ENCODE assay signal across 9 cellular contexts in the genomic region with DNA sequence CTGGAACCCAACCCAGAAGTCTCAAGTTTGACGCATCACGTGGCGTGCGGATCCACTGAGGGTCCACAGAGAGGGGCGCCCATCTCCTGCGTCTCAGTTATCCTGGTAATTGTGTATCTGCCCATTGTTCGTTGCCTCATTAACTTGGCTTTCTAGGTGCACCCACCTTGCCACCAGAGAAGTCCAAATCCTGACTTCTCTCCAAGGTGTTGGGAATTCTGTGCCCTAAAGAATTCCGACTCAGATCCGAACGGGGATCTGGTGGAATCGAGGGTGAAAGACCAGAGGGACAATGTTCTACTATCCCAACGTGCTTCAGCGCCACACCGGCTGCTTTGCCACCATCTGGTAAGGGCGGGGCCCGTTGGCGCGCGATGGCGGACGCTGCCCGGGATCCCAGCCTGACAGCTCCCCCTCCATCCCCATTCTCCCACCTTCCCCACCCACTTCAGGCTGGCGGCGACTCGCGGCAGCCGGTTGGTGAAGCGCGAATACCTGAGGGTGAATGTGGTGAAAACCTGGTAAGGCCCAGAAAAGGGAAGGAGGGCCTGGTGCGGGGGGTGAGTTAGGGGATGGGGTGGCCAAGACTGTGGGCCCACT. TPM values are rescaled to one million over a fixed set of nuclear protein-coding genes. Genes with fewer than 3 reads are reported as not detected.
A peak's percentile ranks its signal among the peaks of the same experiment; 100 is the strongest.
DNase-seq lines count a peak whose midpoint lies in the region; ATAC-seq and TF ChIP-seq lines count a peak whose summit lies in the region.
"Had no signal": no experiment of that assay in that cellular context is flagged by ENCODE, and none has a peak within 500 bp of the region (broad histone marks: within the 10 kb centered on the region; RNA-seq: fewer than 3 reads in every experiment).

No MANE protein-coding gene starts in this region.

- peaks cover 3% of the 10 kb centered on the region for H3F3A ChIP-seq in SK-N-SH (replicated peaks; ENCODE audit: insufficient read depth)

- H3K9me2 ChIP-seq in SK-N-SH, result no peaks in the 10 kb centered on the region

- no peak overlapping the region for H3K9ac ChIP-seq in SK-N-SH

- TF ChIP-seq RAD21 in SK-N-SH (IDR thresholded peaks at IDR 0.05; ENCODE audit: low read length), result no peak

- WGBS in SK-N-SH (ENCODE audit: low lambda C conversion rate), result 39% methylated on average over 21 of the region's 30 CpGs
- 55% methylated on average over 30 of the region's 30 CpGs for WGBS in suprapubic skin

- peak overlapping the region in 1 of 2 experiments; percentile 90; a peak in 2 of 4 replicates for H3K27ac ChIP-seq in SK-N-SH (ENCODE audit: low read depth in 2 of 2, low read length in 1 of 2)
- no peak overlapping the region for H3K27ac ChIP-seq in suprapubic skin

- H2AFZ ChIP-seq in SK-N-SH (ENCODE audit: low read depth), result no peak overlapping the region

- peaks cover 0 to 17% of the 10 kb centered on the region in 2 experiments; a peak in 1 of 4 replicates for H3K4me1 ChIP-seq in SK-N-SH (ENCODE audit: control insufficient read depth in 1 of 2, insufficient read depth in 2 of 2, low read depth in 1 of 2, low read length in 1 of 2)
- peaks cover 10% of the 10 kb centered on the region for H3K4me1 ChIP-seq in suprapubic skin

- TF ChIP-seq CTCF in SK-N-SH (IDR thresholded peaks at IDR 0.05) (no peak), kidney epithelial cell (IDR thresholded peaks at IDR 0.05; ENCODE audit: insufficient read depth, low read length, poor library complexity, severe bottlenecking) (no peak), suprapubic skin (IDR thresholded peaks at IDR 0.05) (no peak)

- no peaks in the 10 kb centered on the region for H3K27me3 Mint-ChIP-seq in activated naive CD8-positive, alpha-beta T cell treated with anti-CD3 and anti-CD28 coated beads for 36 hours

- peak; percentile 79 for DNase-seq in SK-N-SH
- DNase-seq in activated naive CD8-positive, alpha-beta T cell treated with anti-CD3 and anti-CD28 coated beads for 36 hours, result no peak
- DNase-seq in kidney epithelial cell (ENCODE audit: low read depth), result no peak
- DNase-seq in suprapubic skin (ENCODE audit: low spot score in 2 of 2), result peak in 1 of 2 donors; percentile 60
- no peak for DNase-seq in stimulated activated CD4-positive, alpha-beta T cell treated with anti-CD3 and anti-CD28 coated beads, Interleukin-4, amount 100 ng/mL, for 4 hours

- CTCF ChIA-PET in SK-N-SH (lab: Yijun Ruan, JAX), result interaction anchor here (0.8 to 2.7 kb wide), 4 partner anchors 11 to 114 kb away, joined by 3 to 23 read pairs (median 7); a partner anchor contains a TSS

- H3K4me2 ChIP-seq in SK-N-SH, result peak overlapping the region; percentile 53

- POLR2A ChIA-PET in SK-N-SH (lab: Yijun Ruan, JAX), result interaction anchor here (0.6 to 3.1 kb wide), 5 partner anchors 9 to 25 kb away, joined by 4 to 21 read pairs (median 4); a partner anchor contains a TSS

- peak overlapping the region; percentile 78 for H3K4me3 Mint-ChIP-seq in activated naive CD8-positive, alpha-beta T cell treated with anti-CD3 and anti-CD28 coated beads for 36 hours

- H3K4me3 ChIP-seq in SK-N-SH (ENCODE audit: low read depth in 2 of 2, low read length in 1 of 2) (peak overlapping the region; percentile 46 to 54; a peak in 3 of 4 replicates), kidney epithelial cell (ENCODE audit: low read depth, low read length) (peak overlapping the region; percentile 78), suprapubic skin (peak overlapping the region; percentile 31)

- no peaks in the 10 kb centered on the region for H4K20me1 ChIP-seq in SK-N-SH (ENCODE audit: insufficient read depth)

- H3K9me3 Mint-ChIP-seq in activated naive CD8-positive, alpha-beta T cell treated with anti-CD3 and anti-CD28 coated beads for 36 hours, result no peaks in the 10 kb centered on the region

- TF ChIP-seq EP300 in SK-N-SH (IDR thresholded peaks at IDR 0.05; ENCODE audit: borderline replicate concordance in 1 of 2, low read depth in 1 of 2, low read length in 1 of 2) (no peak), suprapubic skin (IDR thresholded peaks at IDR 0.05) (no peak)

- no peak; the same call in none of the 3 replicates for ATAC-seq in SK-N-SH treated with all-trans-retinoic acid at 6 μM for 48 hours
- ATAC-seq in GM21576 (IDR thresholded peaks at IDR 0.05; ENCODE audit: unreplicated experiment), result no peak
- ATAC-seq in GM21423 (IDR thresholded peaks at IDR 0.05; ENCODE audit: unreplicated experiment), result no peak
- ATAC-seq: HCT116 had no signal

- TF ChIP-seq POLR2A in suprapubic skin (IDR thresholded peaks at IDR 0.05), result no peak

- peaks cover 0 to 10% of the 10 kb centered on the region in 2 experiments for H3K36me3 ChIP-seq in SK-N-SH (replicated peaks in 1 of 2; ENCODE audit: control insufficient read depth in 1 of 2, insufficient read depth in 2 of 2, low read length in 1 of 2)
- H3K36me3 ChIP-seq in kidney epithelial cell (ENCODE audit: control insufficient read depth, insufficient read depth, low read length), result peaks cover 8% of the 10 kb centered on the region
- peaks cover 27% of the 10 kb centered on the region for H3K36me3 ChIP-seq in suprapubic skin

- H3K27ac Mint-ChIP-seq in activated naive CD8-positive, alpha-beta T cell treated with anti-CD3 and anti-CD28 coated beads for 36 hours, result peak overlapping the region; percentile 54

- H3K4me1 Mint-ChIP-seq in activated naive CD8-positive, alpha-beta T cell treated with anti-CD3 and anti-CD28 coated beads for 36 hours, result peaks cover 18% of the 10 kb centered on the region

- H3K36me3 Mint-ChIP-seq in activated naive CD8-positive, alpha-beta T cell treated with anti-CD3 and anti-CD28 coated beads for 36 hours, result peaks cover 26% of the 10 kb centered on the region

- no peaks in the 10 kb centered on the region for H3K79me2 ChIP-seq in SK-N-SH (ENCODE audit: insufficient read depth)

- H3K27me3 ChIP-seq in SK-N-SH (ENCODE audit: insufficient read depth), result no peaks in the 10 kb centered on the region
- no peaks in the 10 kb centered on the region for H3K27me3 ChIP-seq in kidney epithelial cell (ENCODE audit: control insufficient read depth, insufficient read depth, low read length)
- no peaks in the 10 kb centered on the region for H3K27me3 ChIP-seq in suprapubic skin

- H3K9me3 ChIP-seq in SK-N-SH (no peaks in the 10 kb centered on the region), suprapubic skin (no peaks in the 10 kb centered on the region)

TF ChIP-seq in SK-N-SH, 30 proteins besides CTCF, POLR2A, EP300 and RAD21:
- TF ChIP-seq ELF1 (IDR thresholded peaks at IDR 0.05), result no peak
- TF ChIP-seq, protein P1, sequence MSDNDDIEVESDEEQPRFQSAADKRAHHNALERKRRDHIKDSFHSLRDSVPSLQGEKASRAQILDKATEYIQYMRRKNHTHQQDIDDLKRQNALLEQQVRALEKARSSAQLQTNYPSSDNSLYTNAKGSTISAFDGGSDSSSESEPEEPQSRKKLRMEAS (IDR thresholded peaks at IDR 0.05; ENCODE audit: low read depth), result 0 out of 2 replicates have a peak, but pooled peaks have one; percentile 23

TF ChIP-seq in SK-N-SH treated with all-trans-retinoic acid at 6 μM for 48 hours, 23 proteins besides CTCF, POLR2A, EP300 and RAD21 (continues in another document):
- TF ChIP-seq, protein P2, sequence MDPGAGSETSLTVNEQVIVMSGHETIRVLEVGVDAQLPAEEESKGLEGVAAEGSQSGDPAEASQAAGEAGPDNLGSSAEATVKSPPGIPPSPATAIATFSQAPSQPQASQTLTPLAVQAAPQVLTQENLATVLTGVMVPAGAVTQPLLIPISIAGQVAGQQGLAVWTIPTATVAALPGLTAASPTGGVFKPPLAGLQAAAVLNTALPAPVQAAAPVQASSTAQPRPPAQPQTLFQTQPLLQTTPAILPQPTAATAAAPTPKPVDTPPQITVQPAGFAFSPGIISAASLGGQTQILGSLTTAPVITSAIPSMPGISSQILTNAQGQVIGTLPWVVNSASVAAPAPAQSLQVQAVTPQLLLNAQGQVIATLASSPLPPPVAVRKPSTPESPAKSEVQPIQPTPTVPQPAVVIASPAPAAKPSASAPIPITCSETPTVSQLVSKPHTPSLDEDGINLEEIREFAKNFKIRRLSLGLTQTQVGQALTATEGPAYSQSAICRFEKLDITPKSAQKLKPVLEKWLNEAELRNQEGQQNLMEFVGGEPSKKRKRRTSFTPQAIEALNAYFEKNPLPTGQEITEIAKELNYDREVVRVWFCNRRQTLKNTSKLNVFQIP (CRISPR knock-in tag; IDR thresholded peaks at IDR 0.05; ENCODE audit: borderline replicate concordance, low read depth), result no peak
- no peak for TF ChIP-seq ZFP3 (CRISPR knock-in tag; IDR thresholded peaks at IDR 0.05)
- no peak for TF ChIP-seq ESRRG (CRISPR knock-in tag; IDR thresholded peaks at IDR 0.05)

RNA-seq across cellular contexts. Expression of a gene that starts 0.5 kb away (rescaled TPM):
- polyA plus RNA-seq in SK-N-SH (2012; rRNA removed), result 13.1 and 23.2 TPM in 2 replicates
- 10.7 and 18.2 TPM in 2 replicates for polyA plus RNA-seq in SK-N-SH (2012; cell fraction: cytosol; rRNA removed)
- 141 and 220 TPM in 2 replicates for polyA plus RNA-seq in SK-N-SH (2012; cell fraction: nucleus; rRNA removed)
- total RNA-seq in activated naive CD8-positive, alpha-beta T cell treated with anti-CD3 and anti-CD28 coated beads for 36 hours, result 10 to 100 TPM; 28.9 to 29.2 TPM
- total RNA-seq in kidney epithelial cell (69.2 and 77.8 TPM in 2 replicates), suprapubic skin (10 to 100 TPM in 2 of 4 donors, 1 to 10 TPM in 2; 2.5 to 17.2 (median 10.2) TPM)

RNA-seq across cellular contexts. Expression of a gene that starts 11.3 kb away (rescaled TPM):
- polyA plus RNA-seq in SK-N-SH (2012; rRNA removed), result 37.6 and 43.6 TPM in 2 replicates
- 24.7 and 28.7 TPM in 2 replicates for polyA plus RNA-seq in SK-N-SH (2012; cell fraction: cytosol; rRNA removed)
- 88.6 and 121 TPM in 2 replicates for polyA plus RNA-seq in SK-N-SH (2012; cell fraction: nucleus; rRNA removed)
- 100 to 1,000 TPM; 133 to 136 TPM for total RNA-seq in activated naive CD8-positive, alpha-beta T cell treated with anti-CD3 and anti-CD28 coated beads for 36 hours
- total RNA-seq in kidney epithelial cell, result 66.5 and 71.3 TPM in 2 replicates
- total RNA-seq in suprapubic skin, result 10 to 100 TPM; 31.1 to 45.2 (median 37.5) TPM

RNA-seq across cellular contexts. Expression of a gene that starts 16.3 kb away (rescaled TPM):
- polyA plus RNA-seq in SK-N-SH (2012; rRNA removed), result 39.7 and 61.3 TPM in 2 replicates
- polyA plus RNA-seq in SK-N-SH (2012; cell fraction: cytosol; rRNA removed), result 24.0 and 34.4 TPM in 2 replicates
- polyA plus RNA-seq in SK-N-SH (2012; cell fraction: nucleus; rRNA removed), result 161 and 211 TPM in 2 replicates
- 100 to 1,000 TPM; 152 to 161 TPM for total RNA-seq in activated naive CD8-positive, alpha-beta T cell treated with anti-CD3 and anti-CD28 coated beads for 36 hours
- total RNA-seq in kidney epithelial cell, result 59.3 and 67.2 TPM in 2 replicates
- 10 to 100 TPM; 43.0 to 90.5 (median 58.0) TPM for total RNA-seq in suprapubic skin

RNA-seq across cellular contexts. Expression of a gene that starts 22.9 kb away (rescaled TPM):
- polyA plus RNA-seq in SK-N-SH (2012; rRNA removed), result 48.7 and 54.8 TPM in 2 replicates
- 49.3 and 49.8 TPM in 2 replicates for polyA plus RNA-seq in SK-N-SH (2012; cell fraction: cytosol; rRNA removed)
- 32.2 and 42.7 TPM in 2 replicates for polyA plus RNA-seq in SK-N-SH (2012; cell fraction: nucleus; rRNA removed)
- total RNA-seq in activated naive CD8-positive, alpha-beta T cell treated with anti-CD3 and anti-CD28 coated beads for 36 hours, result 10 to 100 TPM; 20.7 to 22.5 TPM
- 55.6 and 58.1 TPM in 2 replicates for total RNA-seq in kidney epithelial cell
- total RNA-seq in suprapubic skin, result 10 to 100 TPM; 38.1 to 58.3 (median 53.4) TPM

RNA-seq across cellular contexts. Expression of a gene that starts 25.1 kb away (rescaled TPM):
- 19.2 and 20.4 TPM in 2 replicates for polyA plus RNA-seq in SK-N-SH (2012; rRNA removed)
- polyA plus RNA-seq in SK-N-SH (2012; cell fraction: cytosol; rRNA removed), result 9.2 and 13.6 TPM in 2 replicates
- polyA plus RNA-seq in SK-N-SH (2012; cell fraction: nucleus; rRNA removed), result 119 and 161 TPM in 2 replicates
- total RNA-seq in activated naive CD8-positive, alpha-beta T cell treated with anti-CD3 and anti-CD28 coated beads for 36 hours, result 10 to 100 TPM; 82.2 to 86.5 TPM
- 70.7 and 77.0 TPM in 2 replicates for total RNA-seq in kidney epithelial cell
- total RNA-seq in suprapubic skin, result 10 to 100 TPM; 62.3 to 97.2 (median 70.6) TPM
